In genomic region chr9:127139775-127140174, GRCh38 we compare ENCODE assay signal across 26 cellular contexts. TPM values are rescaled to one million over a fixed set of nuclear protein-coding genes. Genes with fewer than 3 reads are reported as not detected.
"Had no signal": no experiment of that assay in that cellular context is flagged by ENCODE, and none has a peak within 500 bp of the region (broad histone marks: within the 10 kb centered on the region; RNA-seq: fewer than 3 reads in every experiment).

No MANE protein-coding gene starts in this region.

- H3K27ac ChIP-seq: coronary artery, gastroesophageal sphincter, right lobe of liver, thyroid gland had no signal

- H3K4me3 Mint-ChIP-seq: activated B cell treated with CpG ODN at 0.5 μM for 24 hours; activated naive CD4-positive, alpha-beta T cell treated with anti-CD3 and anti-CD28 coated beads, Interleukin-2, amount 50 U/mL, for 24 hours; activated naive CD8-positive, alpha-beta T cell treated with anti-CD3 and anti-CD28 coated beads, Interleukin-2, amount 50 U/mL, for 24 hours; activated T-helper 1 cell treated with anti-CD3 and anti-CD28 coated beads, Interleukin-12 subunit alpha, Interleukin-12 subunit beta, Interleukin-2, Interleukin-4 antibody, amounts not matched to agents 30 ng/mL and 10 ng/mL and 1 ng/mL, durations not matched to agents 14 hours and 24 hours and 36 hours; effector memory CD8-positive, alpha-beta T cell; natural killer cell; stimulated activated memory B cell treated with anti-CD40 and anti-IgM and Interleukin-4, amounts not matched to agents 10 μg/mL and 1 μg/mL and 100 μg/mL, for 72 hours; stimulated activated naive CD8-positive, alpha-beta T cell treated with anti-CD3 and anti-CD28 coated beads, Interleukin-15, amount 100 ng/mL, for 72 hours; T-helper 2 cell treated with Interferon-gamma antibody and Interleukin-4, amounts not matched to agents 5 μg/mL and 100 μg/mL, for 36 hours had no signal

- H3K9me3 ChIP-seq: breast epithelium, gastroesophageal sphincter, right lobe of liver, thyroid gland had no signal

- H3K27me3 ChIP-seq: breast epithelium, dorsolateral prefrontal cortex, gastroesophageal sphincter, right lobe of liver, thyroid gland had no signal

- H3K27me3 Mint-ChIP-seq: activated B cell treated with CpG ODN at 0.5 μM for 24 hours; activated naive CD4-positive, alpha-beta T cell treated with anti-CD3 and anti-CD28 coated beads, Interleukin-2, amount 50 U/mL, for 24 hours; activated naive CD8-positive, alpha-beta T cell treated with anti-CD3 and anti-CD28 coated beads, Interleukin-2, amount 50 U/mL, for 24 hours; effector memory CD8-positive, alpha-beta T cell; stimulated activated memory B cell treated with anti-CD40 and anti-IgM and Interleukin-4, amounts not matched to agents 10 μg/mL and 1 μg/mL and 100 μg/mL, for 72 hours; stimulated activated naive CD8-positive, alpha-beta T cell treated with anti-CD3 and anti-CD28 coated beads, Interleukin-15, amount 100 ng/mL, for 72 hours had no signal

- H3K4me3 ChIP-seq: breast epithelium, coronary artery, dorsolateral prefrontal cortex, gastroesophageal sphincter, right lobe of liver, thyroid gland had no signal

- ATAC-seq: activated naive CD8-positive, alpha-beta T cell treated with anti-CD3 and anti-CD28 coated beads, Interleukin-2, amount 50 U/mL, for 24 hours; effector memory CD8-positive, alpha-beta T cell; gastroesophageal sphincter; left colon; natural killer cell; right lobe of liver; stimulated activated memory B cell treated with anti-CD40 and anti-IgM and Interleukin-4, amounts not matched to agents 10 μg/mL and 1 μg/mL and 100 μg/mL, for 72 hours; stimulated activated naive CD8-positive, alpha-beta T cell treated with anti-CD3 and anti-CD28 coated beads, Interleukin-15, amount 100 ng/mL, for 72 hours had no signal

- H3K27ac Mint-ChIP-seq: activated B cell treated with CpG ODN at 0.5 μM for 24 hours; activated naive CD4-positive, alpha-beta T cell treated with anti-CD3 and anti-CD28 coated beads, Interleukin-2, amount 50 U/mL, for 24 hours; activated naive CD8-positive, alpha-beta T cell treated with anti-CD3 and anti-CD28 coated beads, Interleukin-2, amount 50 U/mL, for 24 hours; activated T-helper 1 cell treated with anti-CD3 and anti-CD28 coated beads, Interleukin-12 subunit alpha, Interleukin-12 subunit beta, Interleukin-2, Interleukin-4 antibody, amounts not matched to agents 30 ng/mL and 10 ng/mL and 1 ng/mL, durations not matched to agents 14 hours and 24 hours and 36 hours; effector memory CD8-positive, alpha-beta T cell; natural killer cell; stimulated activated memory B cell treated with anti-CD40 and anti-IgM and Interleukin-4, amounts not matched to agents 10 μg/mL and 1 μg/mL and 100 μg/mL, for 72 hours; T-helper 2 cell treated with Interferon-gamma antibody and Interleukin-4, amounts not matched to agents 5 μg/mL and 100 μg/mL, for 36 hours had no signal

- H3K36me3 ChIP-seq: breast epithelium, gastroesophageal sphincter, right lobe of liver, thyroid gland had no signal

- H3K9me3 Mint-ChIP-seq: activated B cell treated with CpG ODN at 0.5 μM for 24 hours; activated naive CD4-positive, alpha-beta T cell treated with anti-CD3 and anti-CD28 coated beads, Interleukin-2, amount 50 U/mL, for 24 hours; activated naive CD8-positive, alpha-beta T cell treated with anti-CD3 and anti-CD28 coated beads, Interleukin-2, amount 50 U/mL, for 24 hours; activated T-helper 1 cell treated with anti-CD3 and anti-CD28 coated beads, Interleukin-12 subunit alpha, Interleukin-12 subunit beta, Interleukin-2, Interleukin-4 antibody, amounts not matched to agents 30 ng/mL and 10 ng/mL and 1 ng/mL, durations not matched to agents 14 hours and 24 hours and 36 hours; effector memory CD8-positive, alpha-beta T cell; natural killer cell; stimulated activated memory B cell treated with anti-CD40 and anti-IgM and Interleukin-4, amounts not matched to agents 10 μg/mL and 1 μg/mL and 100 μg/mL, for 72 hours; stimulated activated naive CD8-positive, alpha-beta T cell treated with anti-CD3 and anti-CD28 coated beads, Interleukin-15, amount 100 ng/mL, for 72 hours; T-helper 2 cell treated with Interferon-gamma antibody and Interleukin-4, amounts not matched to agents 5 μg/mL and 100 μg/mL, for 36 hours had no signal

- DNase-seq: activated B cell treated with CpG ODN at 0.5 μM for 24 hours; activated CD4-positive, alpha-beta T cell treated with anti-CD3 and anti-CD28 coated beads for 4 hours; activated CD4-positive, alpha-beta T cell treated with anti-CD3 and anti-CD28 coated beads, Interleukin-2, amount 50 U/mL, for 48 hours; activated gamma-delta T cell treated with Interleukin-2 at 50 U/mL for 16 hours; activated naive CD8-positive, alpha-beta T cell treated with anti-CD3 and anti-CD28 coated beads, Interleukin-2, amount 50 U/mL, for 24 hours; central memory CD4-positive, alpha-beta T cell; dorsolateral prefrontal cortex; effector memory CD8-positive, alpha-beta T cell; erythroblast; hippocampal formation; kidney; left colon; natural killer cell; small intestine; stimulated activated CD4-positive, alpha-beta T cell treated with anti-CD3 and anti-CD28 coated beads, Interleukin-4, amount 100 ng/mL, for 4 hours; stimulated activated naive CD8-positive, alpha-beta T cell treated with anti-CD3 and anti-CD28 coated beads, Interleukin-15, amount 100 ng/mL, for 72 hours; T-helper 1 cell; thyroid gland had no signal

- H3K36me3 Mint-ChIP-seq: activated naive CD4-positive, alpha-beta T cell treated with anti-CD3 and anti-CD28 coated beads, Interleukin-2, amount 50 U/mL, for 24 hours; natural killer cell; stimulated activated memory B cell treated with anti-CD40 and anti-IgM and Interleukin-4, amounts not matched to agents 10 μg/mL and 1 μg/mL and 100 μg/mL, for 72 hours had no signal

- H3K4me1 Mint-ChIP-seq: activated B cell treated with CpG ODN at 0.5 μM for 24 hours; activated naive CD4-positive, alpha-beta T cell treated with anti-CD3 and anti-CD28 coated beads, Interleukin-2, amount 50 U/mL, for 24 hours; activated naive CD8-positive, alpha-beta T cell treated with anti-CD3 and anti-CD28 coated beads, Interleukin-2, amount 50 U/mL, for 24 hours; natural killer cell; stimulated activated memory B cell treated with anti-CD40 and anti-IgM and Interleukin-4, amounts not matched to agents 10 μg/mL and 1 μg/mL and 100 μg/mL, for 72 hours; stimulated activated naive CD8-positive, alpha-beta T cell treated with anti-CD3 and anti-CD28 coated beads, Interleukin-15, amount 100 ng/mL, for 72 hours had no signal

RNA-seq across cellular contexts. Expression of gene ANGPTL2, which starts 17.3 kb away (rescaled TPM):
- total RNA-seq: activated B cell treated with CpG ODN at 0.5 μM for 24 hours; activated T-helper 1 cell treated with anti-CD3 and anti-CD28 coated beads, Interleukin-12 subunit alpha, Interleukin-12 subunit beta, Interleukin-2, Interleukin-4 antibody, amounts not matched to agents 30 ng/mL and 10 ng/mL and 1 ng/mL, durations not matched to agents 14 hours and 24 hours and 36 hours; natural killer cell had no signal
